8 cellular contexts compared by ENCODE assay signal in genomic region chr19:2488942-2489731, GRCh38. TPM values are rescaled to one million over a fixed set of nuclear protein-coding genes. Genes with fewer than 3 reads are reported as not detected.
DNase-seq lines count a peak whose midpoint lies in the region; ATAC-seq and TF ChIP-seq lines count a peak whose summit lies in the region.

No MANE protein-coding gene starts in this region.

- TF ChIP-seq CTCF in lower leg skin (IDR thresholded peaks at IDR 0.05) (no peak), thoracic aorta (IDR thresholded peaks at IDR 0.05) (peak; percentile 32)

- H3K4me3 ChIP-seq in lower leg skin (ENCODE audit: low read depth, poor library complexity, severe bottlenecking) (peak overlapping the region; percentile 15), thoracic aorta (peak overlapping the region; percentile 79)

- peaks cover 6 to 35% of the 10 kb centered on the region in 2 donors for H3K4me1 ChIP-seq in thoracic aorta (ENCODE audit: control insufficient read depth in 1 of 2, low read depth in 2 of 2)

- H3K27ac ChIP-seq in thoracic aorta: peak overlapping the region; percentile 69

- H3K9me3 ChIP-seq in thoracic aorta: no peaks in the 10 kb centered on the region

- no peaks in the 10 kb centered on the region for H3K27me3 ChIP-seq in thoracic aorta (replicated peaks; ENCODE audit: insufficient read depth)

- H3K36me3 ChIP-seq in thoracic aorta: no peaks in the 10 kb centered on the region

- WGBS in lower leg skin, 2 donors: 4 to 5% methylated on average over 31 to 33 of the region's 78 CpGs

- TF ChIP-seq POLR2A in lower leg skin (IDR thresholded peaks at IDR 0.05): no peak

- ATAC-seq in thoracic aorta (ENCODE audit: insufficient number of reproducible peaks, low FRiP score, low read depth) (peak; percentile 71), HG02642 (IDR thresholded peaks at IDR 0.05; ENCODE audit: poor library complexity, unreplicated experiment) (no peak)

- intact Hi-C loops in lower leg skin (cut with DNase I; ENCODE audit: low total_unique reads): no loop called here

- DNase-seq in DMS153 (lab: John Stamatoyannopoulos, UW): peak; percentile 22
- DNase-seq in DMS153 treated with DMSO at 0.1 percent for 48 hours (lab: John Stamatoyannopoulos, UW; ENCODE audit: unreplicated experiment): no peak
- DNase-seq in NCI-H69 (lab: John Stamatoyannopoulos, UW): peak; percentile 80
- peak; percentile 67 for DNase-seq in dermis blood vessel endothelial cell
- no peak for DNase-seq in lower leg skin (ENCODE audit: low spot score in 2 of 2)
- DNase-seq in thoracic aorta (ENCODE audit: low spot score): no peak
- no peak for DNase-seq in SHP77 treated with DMSO at 0.1 percent for 48 hours (lab: John Stamatoyannopoulos, UW)

RNA-seq across cellular contexts. Expression of gene GADD45B, which starts 13.2 kb away (rescaled TPM):
- total RNA-seq in dermis blood vessel endothelial cell (53.4 and 114 TPM in 2 replicates), lower leg skin (100 to 1,000 TPM in 2 of 4 donors, 10 to 100 TPM in 2; 74.0 to 205 (median 106) TPM), thoracic aorta (100 to 1,000 TPM; 430 to 498 TPM)

RNA-seq across cellular contexts. Expression of gene LMNB2, which starts 32.4 kb away (rescaled TPM):
- total RNA-seq in dermis blood vessel endothelial cell: 57.3 and 179 TPM in 2 replicates
- total RNA-seq in lower leg skin: 10 to 100 TPM; 14.4 to 41.8 (median 34.7) TPM
- total RNA-seq in thoracic aorta: 10 to 100 TPM; 23.6 to 43.3 TPM

Comparison
In these comparisons a context has a peak if more than half of its experiments do, and no peak if none do; other contexts are left out.
1. DNase-seq: peak in DMS153 (single experiment), NCI-H69 (single experiment) and dermis blood vessel endothelial cell (single experiment); none in DMS153 treated with DMSO at 0.1 percent for 48 hours (single experiment), lower leg skin (0 of 2), thoracic aorta (single experiment) and SHP77 treated with DMSO at 0.1 percent for 48 hours (single experiment).